Comparison of ENCODE assay signal across 1 cellular context in genomic region chr17:29389994-29390855, GRCh38.
TF ChIP-seq lines count a peak whose summit lies in the region.

TAOK1 (plus strand) TSS chr17:29390363; CDS start chr17:29451549, 61,186 bp downstream.

TF ChIP-seq in HepG2, 621 proteins besides CTCF, POLR2A, EP300 and RAD21 (continued from another document and continues in another):
- TF ChIP-seq ZNF512 (CRISPR knock-in tag; IDR thresholded peaks at IDR 0.05), result no peak
- peak; percentile 77; the same call in 1 of the 2 replicates for TF ChIP-seq ZNF547 (CRISPR knock-in tag; IDR thresholded peaks at IDR 0.05)
- no peak for TF ChIP-seq ZNF549 (CRISPR knock-in tag; IDR thresholded peaks at IDR 0.05)
- TF ChIP-seq ZNF619 (CRISPR knock-in tag; IDR thresholded peaks at IDR 0.05), result no peak
- no peak for TF ChIP-seq PRDM4 (CRISPR knock-in tag; IDR thresholded peaks at IDR 0.05; ENCODE audit: borderline replicate concordance)
- peak; percentile 39; the same call in 1 of the 2 replicates for TF ChIP-seq ELF1 (CRISPR knock-in tag; IDR thresholded peaks at IDR 0.05)
- TF ChIP-seq HNF1A (IDR thresholded peaks at IDR 0.05; ENCODE audit: low read depth), result no peak
- TF ChIP-seq HNF1A (CRISPR knock-in tag; IDR thresholded peaks at IDR 0.05; ENCODE audit: borderline replicate concordance), result no peak; the same call in 1 of the 2 replicates
- TF ChIP-seq MAFF (IDR thresholded peaks at IDR 0.05; ENCODE audit: low read depth, low read length), result peak; percentile 14; the same call in 1 of the 2 replicates
- TF ChIP-seq ZNF746 (CRISPR knock-in tag; IDR thresholded peaks at IDR 0.05), result peak; percentile 68; the same call in 1 of the 2 replicates
- TF ChIP-seq XBP1 (CRISPR knock-in tag; IDR thresholded peaks at IDR 0.05), result no peak
- TF ChIP-seq SRSF1 (optimal IDR thresholded peaks at IDR 0.05; ENCODE audit: low read depth, low read length), result no peak
- TF ChIP-seq CENPX (CRISPR knock-in tag; IDR thresholded peaks at IDR 0.05), result no peak
- peak; percentile 92; the same call in 1 of the 2 replicates for TF ChIP-seq IRF9 (CRISPR knock-in tag; IDR thresholded peaks at IDR 0.05; ENCODE audit: borderline replicate concordance)
- no peak for TF ChIP-seq ZNF224 (CRISPR knock-in tag; IDR thresholded peaks at IDR 0.05)
- no peak for TF ChIP-seq PTBP1 (IDR thresholded peaks at IDR 0.05; ENCODE audit: low read depth, low read length, poor library complexity, severe bottlenecking)
- TF ChIP-seq UBTF (CRISPR knock-in tag; IDR thresholded peaks at IDR 0.05), result peak; percentile 46; the same call in 1 of the 2 replicates
- TF ChIP-seq KDM3A (CRISPR knock-in tag; IDR thresholded peaks at IDR 0.05; ENCODE audit: low read depth), result 0 out of 2 replicates have a peak, but pooled peaks have one; percentile 59
- TF ChIP-seq NR0B2 (CRISPR knock-in tag; IDR thresholded peaks at IDR 0.05), result peak; percentile 58; the same call in 1 of the 2 replicates
- peak; percentile 88 for TF ChIP-seq KDM5B (CRISPR knock-in tag; IDR thresholded peaks at IDR 0.05; ENCODE audit: borderline replicate concordance)
- no peak for TF ChIP-seq RORA (CRISPR knock-in tag; IDR thresholded peaks at IDR 0.05)
- TF ChIP-seq NR2C2 (CRISPR knock-in tag; IDR thresholded peaks at IDR 0.05; ENCODE audit: borderline replicate concordance), result no peak
- no peak for TF ChIP-seq POLR2AphosphoS2 (IDR thresholded peaks at IDR 0.05; ENCODE audit: low read depth, low read length)
- peak; percentile 49; the same call in 1 of the 2 replicates for TF ChIP-seq ZNF768 (CRISPR knock-in tag; IDR thresholded peaks at IDR 0.05)
- 0 out of 2 replicates have a peak, but pooled peaks have one; percentile 62 for TF ChIP-seq KLF6 (CRISPR knock-in tag; IDR thresholded peaks at IDR 0.05)
- no peak for TF ChIP-seq FOXP4 (CRISPR knock-in tag; IDR thresholded peaks at IDR 0.05)
- TF ChIP-seq ZNF382 (CRISPR knock-in tag; IDR thresholded peaks at IDR 0.05; ENCODE audit: borderline replicate concordance), result no peak
- TF ChIP-seq ZNF253 (CRISPR knock-in tag; IDR thresholded peaks at IDR 0.05; ENCODE audit: borderline replicate concordance), result 0 out of 2 replicates have a peak, but pooled peaks have one; percentile 40
- TF ChIP-seq ZNF589 (CRISPR knock-in tag; conservative IDR thresholded peaks at IDR 0.05), result no peak
- TF ChIP-seq ZSCAN12 (CRISPR knock-in tag; IDR thresholded peaks at IDR 0.05), result no peak
- no peak for TF ChIP-seq ARNTL (CRISPR knock-in tag; IDR thresholded peaks at IDR 0.05)
- TF ChIP-seq ZNF609 (CRISPR knock-in tag; IDR thresholded peaks at IDR 0.05; ENCODE audit: borderline replicate concordance), result 0 out of 2 replicates have a peak, but pooled peaks have one; percentile 19
- TF ChIP-seq ZNF615 (CRISPR knock-in tag; IDR thresholded peaks at IDR 0.05; ENCODE audit: borderline replicate concordance), result no peak
- TF ChIP-seq REPIN1 (CRISPR knock-in tag; IDR thresholded peaks at IDR 0.05; ENCODE audit: borderline replicate concordance, low read depth), result peak; percentile 84
- 0 out of 2 replicates have a peak, but pooled peaks have one; percentile 48 for TF ChIP-seq HNRNPUL1 (IDR thresholded peaks at IDR 0.05; ENCODE audit: low read depth, low read length)
- peak; percentile 61 for TF ChIP-seq ZNF605 (CRISPR knock-in tag; IDR thresholded peaks at IDR 0.05)
